In the genomic region with DNA sequence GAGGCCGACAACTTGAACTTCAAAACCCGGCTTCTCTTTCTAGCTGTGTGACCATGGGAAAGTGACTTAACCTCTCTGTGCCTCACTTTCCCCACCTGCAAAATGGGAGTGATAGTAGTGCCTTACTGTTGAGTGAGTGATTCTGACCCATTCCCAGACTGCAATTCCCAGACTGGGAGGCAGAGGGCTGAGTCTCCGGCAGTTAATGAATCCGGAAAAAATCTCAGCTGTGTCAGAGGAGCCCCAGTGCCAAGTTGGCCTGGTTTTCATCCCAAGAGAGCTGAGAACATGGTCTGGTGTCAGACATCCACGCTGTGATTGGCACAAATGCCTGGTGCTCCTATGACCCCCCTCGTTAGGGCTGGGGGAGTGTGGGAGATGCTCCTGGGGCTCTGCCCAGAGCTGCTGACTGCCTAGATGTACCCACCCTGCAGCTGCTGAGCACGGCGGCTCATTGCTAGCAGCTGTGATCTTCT, we compare ENCODE assay signal across 9 cellular contexts. TPM values are rescaled to one million over a fixed set of nuclear protein-coding genes. Genes with fewer than 3 reads are reported as not detected.
DNase-seq lines count a peak whose midpoint lies in the region; ATAC-seq and TF ChIP-seq lines count a peak whose summit lies in the region.
"Had no signal": no experiment of that assay in that cellular context is flagged by ENCODE, and none has a peak within 500 bp of the region (broad histone marks: within the 10 kb centered on the region; RNA-seq: fewer than 3 reads in every experiment).

No MANE protein-coding gene starts in this region.

- no peaks in the 10 kb centered on the region; the same call in 1 of the 2 replicates for H4K20me1 ChIP-seq in IMR-90 (ENCODE audit: insufficient read depth, low read length)

- no peaks in the 10 kb centered on the region for H3K9me1 ChIP-seq in IMR-90 (ENCODE audit: insufficient read depth, low read length)

- H3K4me3 Mint-ChIP-seq in brain = peak overlapping the region in 2 of 5 experiments; percentile 32 to 33

- POLR2A ChIA-PET in IMR-90 (lab: Charles Lee; ENCODE audit: unreplicated experiment) = no interaction called here

- H3K18ac ChIP-seq in IMR-90 (ENCODE audit: low read depth, low read length) = no peak overlapping the region

- H2BK5ac ChIP-seq in IMR-90 (ENCODE audit: low read depth, low read length, poor library complexity, severe bottlenecking) = no peak overlapping the region

- no peak for TF ChIP-seq RAD21 in IMR-90 (IDR thresholded peaks at IDR 0.05; ENCODE audit: low read length)

- H3K27me3 ChIP-seq in IMR-90 (ENCODE audit: control insufficient read depth, insufficient read depth, low read length) = no peaks in the 10 kb centered on the region; the same call in 1 of the 2 replicates

- H3K27ac ChIP-seq in IMR-90 (ENCODE audit: insufficient read depth, low read length) = no peak overlapping the region

- ATAC-seq in IMR-90 (ENCODE audit: low read depth) (peak; percentile 88), GM18505 (IDR thresholded peaks at IDR 0.05; ENCODE audit: unreplicated experiment) (no peak)
- ATAC-seq: GM12878 had no signal

- H3K14ac ChIP-seq in IMR-90 (replicated peaks; ENCODE audit: low read depth, low read length) = no peak overlapping the region

- H3K56ac ChIP-seq in IMR-90 (ENCODE audit: extremely low read depth, insufficient read depth, low read length) = no peak overlapping the region

- no TSS peak for BruUV-seq in IMR-90 (replicated peaks; lab: Mats Ljungman, UMichigan)

- DNase-seq in IMR-90 (peak; percentile 23), inferior parietal cortex (ENCODE audit: extremely low spot score) (peak; percentile 63), superior temporal gyrus (ENCODE audit: extremely low spot score) (peak; percentile 71), NCI-H1417 (lab: John Stamatoyannopoulos, UW) (no peak), NCI-H2196 treated with DMSO at 0.1 percent for 48 hours (lab: John Stamatoyannopoulos, UW; ENCODE audit: unreplicated experiment) (no peak), NCI-H345 treated with DMSO at 0.1 percent for 48 hours (lab: John Stamatoyannopoulos, UW; ENCODE audit: unreplicated experiment) (no peak)

- in situ Hi-C loops in IMR-90 (cut with MboI; ENCODE audit: low sequenced_read_pairs) = no loop called here

- peaks cover 27% of the 10 kb centered on the region for H3K36me3 Mint-ChIP-seq in brain

- no peak overlapping the region for H4K8ac ChIP-seq in IMR-90 (ENCODE audit: low read depth in 2 of 2, low read length in 2 of 2)

- 6% methylated on average over 2 of the region's 8 CpGs; no CpG with 5 or more reads in 1 of the 2 experiments for WGBS in IMR-90 (ENCODE audit: extremely low coverage in 2 of 2, insufficient read length in 1 of 2), 2 experiments

- H3K9ac ChIP-seq in IMR-90 (ENCODE audit: low read depth, low read length) = no peak overlapping the region

- H2AFZ ChIP-seq in IMR-90 (replicated peaks; ENCODE audit: low read length, poor library complexity) = no peak overlapping the region

- no peak overlapping the region for H3K4me2 ChIP-seq in IMR-90 (ENCODE audit: low read depth, low read length)

- H3K79me1 ChIP-seq in IMR-90 (ENCODE audit: low read depth in 1 of 2, low read length in 2 of 2) = no peaks in the 10 kb centered on the region

- CTCF ChIA-PET in IMR-90 (lab: Yijun Ruan, JAX) = interaction anchor here (0.6 to 1.1 kb wide), 2 partner anchors 14 to 37 kb away, joined by 3 to 4 read pairs; no protein-coding TSS in a partner anchor

- no peak overlapping the region for H4K91ac ChIP-seq in IMR-90 (ENCODE audit: insufficient read depth, low read depth, low read length)

- no peak overlapping the region for H2AK9ac ChIP-seq in IMR-90 (replicated peaks; ENCODE audit: low read depth, low read length, poor library complexity)

- no peak overlapping the region for H2BK120ac ChIP-seq in IMR-90 (ENCODE audit: low read depth, low read length)

- no peak overlapping the region for H2AK5ac ChIP-seq in IMR-90 (ENCODE audit: low read depth, low read length)

- H2BK15ac ChIP-seq in IMR-90 (ENCODE audit: low read depth, low read length) = no peak overlapping the region

- intact Hi-C loops in IMR-90 (cut with micrococcal nuclease) = no loop called here

- H3K27ac Mint-ChIP-seq in brain = peak overlapping the region; percentile 41 to 96 (median 72)

- no peaks in the 10 kb centered on the region for H3K9me3 ChIP-seq in IMR-90 (ENCODE audit: control insufficient read depth, insufficient read depth, low read length)

- H4K5ac ChIP-seq in IMR-90 (ENCODE audit: low read depth, low read length) = no peak overlapping the region

- H3K27me3 Mint-ChIP-seq in brain = no peaks in the 10 kb centered on the region

- H3K36me3 ChIP-seq in IMR-90 (ENCODE audit: control insufficient read depth, insufficient read depth, low read length) = no peaks in the 10 kb centered on the region

- H3K4me1 Mint-ChIP-seq in brain = peaks cover 51% of the 10 kb centered on the region

- dilution Hi-C loops in IMR-90 (cut with HindIII; ENCODE audit: low sequenced_read_pairs, unreplicated experiment) = no loop called here

- no peak overlapping the region for H2BK20ac ChIP-seq in IMR-90 (ENCODE audit: low read depth, low read length)

- TF ChIP-seq POLR2A in IMR-90 (IDR thresholded peaks at IDR 0.05; ENCODE audit: low read depth, low read length) = no peak
- no peak for TF ChIP-seq POLR2A in GM18505 (IDR thresholded peaks at IDR 0.05; ENCODE audit: borderline replicate concordance, extremely low read depth, insufficient read depth, insufficient read length)

- no peak overlapping the region for H3K4ac ChIP-seq in IMR-90 (ENCODE audit: low read depth, low read length)

- no peak overlapping the region for H3K4me3 ChIP-seq in IMR-90 (ENCODE audit: insufficient read depth, low read depth, low read length)
- H3K4me3 ChIP-seq: GM12878 had no signal

- no peak overlapping the region for H3K23ac ChIP-seq in IMR-90 (ENCODE audit: low read depth, low read length)

- TF ChIP-seq CTCF in IMR-90 (conservative IDR thresholded peaks at IDR 0.05; ENCODE audit: low read depth, low read length) = peak; percentile 27; the same call in 1 of the 2 replicates
- TF ChIP-seq CTCF in brain (conservative IDR thresholded peaks at IDR 0.05) = peak in 1 of 2 experiments; percentile 30

- peaks cover 2% of the 10 kb centered on the region; the same call in 1 of the 2 replicates for H3K4me1 ChIP-seq in IMR-90 (ENCODE audit: control insufficient read depth, insufficient read depth, low read length)

- peaks cover 0 to 9% (median 0%) of the 10 kb centered on the region in 5 experiments for H3K9me3 Mint-ChIP-seq in brain

TF ChIP-seq in IMR-90, 13 proteins besides CTCF, POLR2A, EP300 and RAD21:
- TF ChIP-seq MAFK (IDR thresholded peaks at IDR 0.05; ENCODE audit: low read depth, low read length) (no peak), CHD1 (IDR thresholded peaks at IDR 0.05; ENCODE audit: low read depth, low read length) (no peak), FOS (IDR thresholded peaks at IDR 0.05; ENCODE audit: low read depth, low read length) (no peak), MAZ (IDR thresholded peaks at IDR 0.05; ENCODE audit: borderline replicate concordance, low read depth, low read length) (no peak), SMC3 (IDR thresholded peaks at IDR 0.05; ENCODE audit: low read depth, low read length) (no peak), BHLHE40 (IDR thresholded peaks at IDR 0.05; ENCODE audit: low read depth, low read length) (no peak), RFX5 (IDR thresholded peaks at IDR 0.05; ENCODE audit: low read depth, low read length) (no peak)
- TF ChIP-seq, protein P1, sequence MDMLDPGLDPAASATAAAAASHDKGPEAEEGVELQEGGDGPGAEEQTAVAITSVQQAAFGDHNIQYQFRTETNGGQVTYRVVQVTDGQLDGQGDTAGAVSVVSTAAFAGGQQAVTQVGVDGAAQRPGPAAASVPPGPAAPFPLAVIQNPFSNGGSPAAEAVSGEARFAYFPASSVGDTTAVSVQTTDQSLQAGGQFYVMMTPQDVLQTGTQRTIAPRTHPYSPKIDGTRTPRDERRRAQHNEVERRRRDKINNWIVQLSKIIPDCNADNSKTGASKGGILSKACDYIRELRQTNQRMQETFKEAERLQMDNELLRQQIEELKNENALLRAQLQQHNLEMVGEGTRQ (IDR thresholded peaks at IDR 0.05; ENCODE audit: low read depth, low read length) = no peak
- TF ChIP-seq, protein P2, sequence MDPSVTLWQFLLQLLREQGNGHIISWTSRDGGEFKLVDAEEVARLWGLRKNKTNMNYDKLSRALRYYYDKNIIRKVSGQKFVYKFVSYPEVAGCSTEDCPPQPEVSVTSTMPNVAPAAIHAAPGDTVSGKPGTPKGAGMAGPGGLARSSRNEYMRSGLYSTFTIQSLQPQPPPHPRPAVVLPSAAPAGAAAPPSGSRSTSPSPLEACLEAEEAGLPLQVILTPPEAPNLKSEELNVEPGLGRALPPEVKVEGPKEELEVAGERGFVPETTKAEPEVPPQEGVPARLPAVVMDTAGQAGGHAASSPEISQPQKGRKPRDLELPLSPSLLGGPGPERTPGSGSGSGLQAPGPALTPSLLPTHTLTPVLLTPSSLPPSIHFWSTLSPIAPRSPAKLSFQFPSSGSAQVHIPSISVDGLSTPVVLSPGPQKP (IDR thresholded peaks at IDR 0.05; ENCODE audit: borderline replicate concordance, low read depth, low read length) = no peak

RNA-seq across cellular contexts. Expression of a gene that starts 50.0 kb away (rescaled TPM):
- 76.0 and 77.2 TPM in 2 replicates for total RNA-seq in IMR-90 (2012; rRNA removed)
- 105 and 126 TPM in 2 replicates for polyA plus RNA-seq in IMR-90 (2012; rRNA removed)
- 71.7 and 184 TPM in 2 replicates for polyA plus RNA-seq in IMR-90 (2012; cell fraction: cytosol; rRNA removed)
- 67.3 and 125 TPM in 2 replicates for polyA plus RNA-seq in IMR-90 (2012; cell fraction: nucleus; rRNA removed; ENCODE audit: low replicate concordance)
- polyA plus RNA-seq in brain (ENCODE audit: insufficient read depth, low read depth, low replicate concordance) = 273 TPM

RNA-seq across cellular contexts. Expression of a gene that starts 51.2 kb away (rescaled TPM):
- 2.2 and 2.7 TPM in 2 replicates for total RNA-seq in IMR-90 (2012; rRNA removed)
- polyA plus RNA-seq in IMR-90 (2012; rRNA removed) (5.1 and 6.2 TPM in 2 replicates), brain (ENCODE audit: insufficient read depth, low read depth, low replicate concordance) (75.0 TPM)
- polyA plus RNA-seq in IMR-90 (2012; cell fraction: cytosol; rRNA removed) = 4.7 and 7.9 TPM in 2 replicates
- polyA plus RNA-seq in IMR-90 (2012; cell fraction: nucleus; rRNA removed; ENCODE audit: low replicate concordance) = 1.7 and 2.0 TPM in 2 replicates

RNA-seq across cellular contexts. Expression of a gene that starts 57.4 kb away (rescaled TPM):
- total RNA-seq in IMR-90 (2012; rRNA removed) = 371 and 434 TPM in 2 replicates
- polyA plus RNA-seq in IMR-90 (2012; rRNA removed) = 1,091 and 1,179 TPM in 2 replicates
- 1,099 and 1,903 TPM in 2 replicates for polyA plus RNA-seq in IMR-90 (2012; cell fraction: cytosol; rRNA removed)
- 247 and 613 TPM in 2 replicates for polyA plus RNA-seq in IMR-90 (2012; cell fraction: nucleus; rRNA removed; ENCODE audit: low replicate concordance)
- 841 TPM for polyA plus RNA-seq in brain (ENCODE audit: insufficient read depth, low read depth, low replicate concordance)

Comparison
In these comparisons a context has a peak if more than half of its experiments do, and no peak if none do; other contexts are left out.
1. DNase-seq: peak in IMR-90 (single experiment), inferior parietal cortex (single experiment) and superior temporal gyrus (single experiment); none in NCI-H1417 (0 of 3), NCI-H2196 treated with DMSO at 0.1 percent for 48 hours (single experiment) and NCI-H345 treated with DMSO at 0.1 percent for 48 hours (single experiment).